In the genomic region with DNA sequence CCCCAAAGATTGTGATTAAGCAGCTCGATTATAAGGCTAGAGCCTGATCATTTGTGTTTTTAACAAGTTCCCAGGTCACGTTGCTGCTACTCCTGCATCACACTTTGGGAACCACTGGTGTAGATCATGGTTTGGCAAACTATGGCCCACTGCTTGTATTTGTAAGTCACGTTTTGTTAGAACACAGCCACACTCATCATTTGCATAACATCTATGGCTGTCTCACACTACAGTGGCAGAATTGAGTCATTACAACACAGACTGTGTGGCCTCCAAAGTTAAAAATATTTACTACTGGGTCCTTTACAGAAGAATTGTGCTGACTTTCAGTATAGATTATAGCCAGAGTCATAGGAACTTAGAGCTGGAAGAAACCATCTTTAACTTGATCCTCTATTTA, we compare ENCODE assay signal across 29 cellular contexts.
"Had no signal": no experiment of that assay in that cellular context is flagged by ENCODE, and none has a peak within 500 bp of the region (broad histone marks: within the 10 kb centered on the region; RNA-seq: fewer than 3 reads in every experiment).

No MANE protein-coding gene starts in this region.

- H3K79me2 ChIP-seq: parathyroid adenoma had no signal

- H3K36me3 ChIP-seq: left lung, neural progenitor cell, neutrophil, right lobe of liver, stomach, thyroid gland, upper lobe of right lung had no signal

- H3K27ac Mint-ChIP-seq: immature natural killer cell; mesothelial cell of epicardium; naive B cell; natural killer cell; nephron progenitor cell; neural progenitor cell; stimulated activated naive B cell treated with anti-CD40 and anti-IgM and Interleukin-4, amounts not matched to agents 10 μg/mL and 1 μg/mL and 100 μg/mL, for 72 hours had no signal

- H3K36me3 Mint-ChIP-seq: mesothelial cell of epicardium; natural killer cell; neural progenitor cell; stimulated activated naive B cell treated with anti-CD40 and anti-IgM and Interleukin-4, amounts not matched to agents 10 μg/mL and 1 μg/mL and 100 μg/mL, for 72 hours had no signal

- H3K27ac ChIP-seq: left lung, neural progenitor cell, neutrophil, parathyroid adenoma, psoas muscle, right lobe of liver, stomach, testis, thyroid gland, upper lobe of right lung had no signal

- H3K4me1 ChIP-seq: left lung, neural progenitor cell, parathyroid adenoma, psoas muscle, right lobe of liver, stomach, testis, thyroid gland, upper lobe of right lung had no signal

- ATAC-seq: left colon; left lung; natural killer cell; psoas muscle; right lobe of liver; stimulated activated naive B cell treated with anti-CD40 and anti-IgM and Interleukin-4, amounts not matched to agents 10 μg/mL and 1 μg/mL and 100 μg/mL, for 72 hours; stimulated activated naive CD8-positive, alpha-beta T cell treated with anti-CD3 and anti-CD28 coated beads, Interleukin-15, Interleukin-2, amounts not matched to agents 100 U/mL and 50 U/mL, for 24 hours; upper lobe of right lung had no signal

- H3K4me3 Mint-ChIP-seq: immature natural killer cell; mesothelial cell of epicardium; naive B cell; natural killer cell; nephron progenitor cell; neural progenitor cell; stimulated activated naive B cell treated with anti-CD40 and anti-IgM and Interleukin-4, amounts not matched to agents 10 μg/mL and 1 μg/mL and 100 μg/mL, for 72 hours had no signal

- H3K4me1 Mint-ChIP-seq: immature natural killer cell; mesothelial cell of epicardium; naive B cell; natural killer cell; neural progenitor cell; stimulated activated naive B cell treated with anti-CD40 and anti-IgM and Interleukin-4, amounts not matched to agents 10 μg/mL and 1 μg/mL and 100 μg/mL, for 72 hours had no signal

- DNase-seq: hypothalamus; immature natural killer cell; kidney; left colon; left lung; mesendoderm; naive B cell; natural killer cell; nephron progenitor cell; occipital lobe; psoas muscle; right lobe of liver; stimulated activated CD4-positive, alpha-beta T cell treated with anti-CD3 and anti-CD28 coated beads, Interleukin-12 subunit alpha, Interleukin-12 subunit beta, amount 100 ng/mL, for 4 hours; stimulated activated CD4-positive, alpha-beta T cell treated with anti-CD3 and anti-CD28 coated beads, Interleukin-15, amount 100 ng/mL, for 24 hours; stimulated activated CD4-positive, alpha-beta T cell treated with anti-CD3 and anti-CD28 coated beads, Interleukin-2, amount 100 ng/mL, for 24 hours; stimulated activated CD4-positive, alpha-beta T cell treated with anti-CD3 and anti-CD28 coated beads, Interleukin-4, amount 100 ng/mL, for 1 hour; stimulated activated naive B cell treated with anti-CD40 and anti-IgM and Interleukin-4, amounts not matched to agents 10 μg/mL and 1 μg/mL and 100 μg/mL, for 72 hours; stimulated activated naive CD8-positive, alpha-beta T cell treated with anti-CD3 and anti-CD28 coated beads, Interleukin-15, Interleukin-2, amounts not matched to agents 100 U/mL and 50 U/mL, for 24 hours; stomach; testis; thyroid gland; trophoblast cell; upper lobe of right lung had no signal

- H3K27me3 ChIP-seq: left lung, neural progenitor cell, neutrophil, right lobe of liver, stomach, testis, thyroid gland, upper lobe of right lung had no signal

- H2AFZ ChIP-seq: neural progenitor cell, parathyroid adenoma had no signal

- H3K4me2 ChIP-seq: neural progenitor cell, smooth muscle cell had no signal

- H3K9ac ChIP-seq: neural progenitor cell, parathyroid adenoma had no signal

- H3K9me3 ChIP-seq: neutrophil, right lobe of liver, testis, thyroid gland, upper lobe of right lung had no signal

- H3K4me3 ChIP-seq: left lung, lung, neural progenitor cell, psoas muscle, right lobe of liver, smooth muscle cell, stomach, testis, thyroid gland, upper lobe of right lung had no signal

- H3K27me3 Mint-ChIP-seq: naive B cell had no signal
